ENCODE assay signal across 11 cellular contexts in genomic region chr10:106935978-106936451, GRCh38.
A peak's percentile ranks its signal among the peaks of the same experiment; 100 is the strongest.
DNase-seq lines count a peak whose midpoint lies in the region; ATAC-seq and TF ChIP-seq lines count a peak whose summit lies in the region.
"Had no signal": no experiment of that assay in that cellular context is flagged by ENCODE, and none has a peak within 500 bp of the region (broad histone marks: within the 10 kb centered on the region; RNA-seq: fewer than 3 reads in every experiment).

No MANE protein-coding gene starts in this region.

- TF ChIP-seq CTCF in MM.1S (IDR thresholded peaks at IDR 0.05; ENCODE audit: low read length): no peak

- no peaks in the 10 kb centered on the region for H4K20me1 ChIP-seq in MM.1S (ENCODE audit: insufficient read depth, low read length)

- peak overlapping the region; percentile 66; the same call in 1 of the 2 replicates for H3K27ac ChIP-seq in MM.1S (ENCODE audit: low read length)
- H3K27ac ChIP-seq: 22Rv1 had no signal

- H3K27me3 ChIP-seq in MM.1S (replicated peaks; ENCODE audit: insufficient read depth, low read length): no peaks in the 10 kb centered on the region
- H3K27me3 ChIP-seq: adrenal gland had no signal

- no peaks in the 10 kb centered on the region for H3K9me3 ChIP-seq in MM.1S (replicated peaks; ENCODE audit: insufficient read depth, low read length)
- H3K9me3 ChIP-seq: adrenal gland had no signal

- no peaks in the 10 kb centered on the region for H3K79me2 ChIP-seq in MM.1S (ENCODE audit: low read length)

- DNase-seq in SIG-M5 treated with dmso at 0.1 percent for 504 hours (lab: John Stamatoyannopoulos, UW; ENCODE audit: unreplicated experiment) (peak; percentile 31), SIG-M5 (lab: John Stamatoyannopoulos, UW) (no peak), MM.1S (peak; percentile 57), NCI-H2029 (lab: John Stamatoyannopoulos, UW) (no peak), NCI-H2029 treated with DMSO at 0.1 percent for 48 hours (lab: John Stamatoyannopoulos, UW) (no peak)
- no peak for DNase-seq in stimulated activated naive B cell treated with anti-CD40 and anti-IgM and Interleukin-4, amounts not matched to agents 10 μg/mL and 1 μg/mL and 100 μg/mL, for 72 hours
- no peak for DNase-seq in activated CD4-positive, alpha-beta T cell treated with anti-CD3 and anti-CD28 coated beads for 1 hour
- DNase-seq: NCI-H187 treated with DMSO at 0.1 percent for 48 hours had no signal

- ATAC-seq in HG02852 (IDR thresholded peaks at IDR 0.05; ENCODE audit: unreplicated experiment): peak; percentile 78
- ATAC-seq in stimulated activated naive B cell treated with anti-CD40 and anti-IgM and Interleukin-4, amounts not matched to agents 10 μg/mL and 1 μg/mL and 100 μg/mL, for 72 hours (replicated peaks): peak; percentile 75 to 78

- no peak overlapping the region for H3K9ac ChIP-seq in MM.1S (ENCODE audit: low read length)

- H3K9me3 Mint-ChIP-seq in stimulated activated naive B cell treated with anti-CD40 and anti-IgM and Interleukin-4, amounts not matched to agents 10 μg/mL and 1 μg/mL and 100 μg/mL, for 72 hours: no peaks in the 10 kb centered on the region

- peaks cover 22% of the 10 kb centered on the region for H3K4me1 ChIP-seq in MM.1S (ENCODE audit: low read length)

- peak overlapping the region; percentile 35; the same call in 1 of the 2 replicates for H3K4me2 ChIP-seq in MM.1S (ENCODE audit: low read depth, low read length)

- H3K36me3 Mint-ChIP-seq in stimulated activated naive B cell treated with anti-CD40 and anti-IgM and Interleukin-4, amounts not matched to agents 10 μg/mL and 1 μg/mL and 100 μg/mL, for 72 hours: no peaks in the 10 kb centered on the region

- H2AFZ ChIP-seq in MM.1S (ENCODE audit: low read length): 0 out of 2 replicates have a peak overlapping the region, but pooled peaks have one; percentile 8

- H3K4me3 ChIP-seq in MM.1S (ENCODE audit: low read length): no peak overlapping the region
- H3K4me3 ChIP-seq: adrenal gland had no signal

- no peak overlapping the region for H3K4me3 Mint-ChIP-seq in stimulated activated naive B cell treated with anti-CD40 and anti-IgM and Interleukin-4, amounts not matched to agents 10 μg/mL and 1 μg/mL and 100 μg/mL, for 72 hours

- peaks cover 18 to 34% of the 10 kb centered on the region in 2 donors for H3K4me1 Mint-ChIP-seq in stimulated activated naive B cell treated with anti-CD40 and anti-IgM and Interleukin-4, amounts not matched to agents 10 μg/mL and 1 μg/mL and 100 μg/mL, for 72 hours

- no peaks in the 10 kb centered on the region for H3K27me3 Mint-ChIP-seq in stimulated activated naive B cell treated with anti-CD40 and anti-IgM and Interleukin-4, amounts not matched to agents 10 μg/mL and 1 μg/mL and 100 μg/mL, for 72 hours

- peak overlapping the region; percentile 10 for H3K27ac Mint-ChIP-seq in stimulated activated naive B cell treated with anti-CD40 and anti-IgM and Interleukin-4, amounts not matched to agents 10 μg/mL and 1 μg/mL and 100 μg/mL, for 72 hours

- H3F3A ChIP-seq in MM.1S (ENCODE audit: insufficient read depth, low read length): peaks cover 8% of the 10 kb centered on the region

- H3K36me3 ChIP-seq in MM.1S (replicated peaks; ENCODE audit: insufficient read depth, low read length): no peaks in the 10 kb centered on the region
- H3K36me3 ChIP-seq: adrenal gland had no signal

- no peaks in the 10 kb centered on the region for H3K9me2 ChIP-seq in MM.1S (replicated peaks; ENCODE audit: insufficient read depth, low read length)

Comparison
In these comparisons a context has a peak if more than half of its experiments do, and no peak if none do; other contexts are left out.
1. DNase-seq: peak in SIG-M5 treated with dmso at 0.1 percent for 504 hours (single experiment) and MM.1S (single experiment); none in SIG-M5 (single experiment), stimulated activated naive B cell treated with anti-CD40 and anti-IgM and Interleukin-4, amounts not matched to agents 10 μg/mL and 1 μg/mL and 100 μg/mL, for 72 hours (single experiment), NCI-H2029 (single experiment), NCI-H2029 treated with DMSO at 0.1 percent for 48 hours (single experiment) and activated CD4-positive, alpha-beta T cell treated with anti-CD3 and anti-CD28 coated beads for 1 hour (single experiment).